21 cellular contexts compared by ENCODE assay signal in the genomic region with DNA sequence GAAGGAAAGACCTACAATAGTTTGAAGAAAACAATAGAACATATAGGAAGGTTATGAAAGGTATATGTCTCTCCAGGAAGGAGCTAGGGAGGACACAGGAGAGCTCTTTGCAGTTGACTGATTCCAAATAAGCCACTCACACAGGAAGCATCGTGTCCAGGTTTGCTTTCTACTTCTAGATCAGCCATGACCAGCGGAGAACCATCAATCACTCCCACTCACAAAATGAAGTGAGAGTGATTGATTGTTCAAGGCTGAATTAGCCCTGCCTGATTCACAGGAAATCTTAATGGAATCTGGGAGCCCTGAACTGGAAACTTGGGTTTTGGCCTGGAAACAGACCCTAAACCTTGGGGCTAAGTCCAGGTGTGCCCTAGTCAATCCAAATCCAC.
DNase-seq lines count a peak whose midpoint lies in the region; ATAC-seq and TF ChIP-seq lines count a peak whose summit lies in the region.
"Had no signal": no experiment of that assay in that cellular context is flagged by ENCODE, and none has a peak within 500 bp of the region (broad histone marks: within the 10 kb centered on the region; RNA-seq: fewer than 3 reads in every experiment).

No MANE protein-coding gene starts in this region.

- no peaks in the 10 kb centered on the region for H3K9me3 Mint-ChIP-seq in chondrocyte (ENCODE audit: low read depth)
- no peaks in the 10 kb centered on the region for H3K9me3 Mint-ChIP-seq in neural progenitor cell
- H3K9me3 Mint-ChIP-seq: activated CD4-positive, alpha-beta T cell treated with anti-CD3 and anti-CD28 coated beads, Interleukin-2, amount 10 ng/mL, durations not matched to agents 24 days and 14 days had no signal

- H3K4me3 Mint-ChIP-seq in chondrocyte (ENCODE audit: unreplicated experiment) (no peak overlapping the region), neural progenitor cell (no peak overlapping the region)
- H3K4me3 Mint-ChIP-seq: activated CD4-positive, alpha-beta T cell treated with anti-CD3 and anti-CD28 coated beads, Interleukin-2, amount 10 ng/mL, durations not matched to agents 24 days and 14 days had no signal

- CTCF ChIA-PET in IMR-90 (lab: Yijun Ruan, JAX): no interaction called here

- no peaks in the 10 kb centered on the region for H3K79me2 ChIP-seq in neural progenitor cell (ENCODE audit: low read depth)

- H3K27ac ChIP-seq in IMR-90 (ENCODE audit: insufficient read depth, low read length) (no peak overlapping the region), neural progenitor cell (no peak overlapping the region)
- H3K27ac ChIP-seq: dorsolateral prefrontal cortex, epithelial cell of prostate had no signal

- H3K4me3 ChIP-seq in IMR-90 (ENCODE audit: insufficient read depth, low read depth, low read length) (no peak overlapping the region), neural progenitor cell (no peak overlapping the region)
- H3K4me3 ChIP-seq: dorsolateral prefrontal cortex had no signal

- H3K4me1 ChIP-seq in IMR-90 (ENCODE audit: control insufficient read depth, insufficient read depth, low read length) (no peaks in the 10 kb centered on the region; the same call in 1 of the 2 replicates), neural progenitor cell (no peaks in the 10 kb centered on the region)

- 0 out of 2 replicates have a peak overlapping the region, but pooled peaks have one; percentile 10 for H2BK120ac ChIP-seq in IMR-90 (ENCODE audit: low read depth, low read length)

- H3K9me3 ChIP-seq in IMR-90 (ENCODE audit: control insufficient read depth, insufficient read depth, low read length) (no peaks in the 10 kb centered on the region), neural progenitor cell (ENCODE audit: low read depth) (no peaks in the 10 kb centered on the region)

- 0 out of 2 replicates have a peak overlapping the region, but pooled peaks have one; percentile 12 for H4K5ac ChIP-seq in IMR-90 (ENCODE audit: low read depth, low read length)

- ATAC-seq in IMR-90 (ENCODE audit: low read depth) (no peak), GM19324 (IDR thresholded peaks at IDR 0.05; ENCODE audit: low FRiP score, unreplicated experiment) (no peak)
- ATAC-seq: PC-3 had no signal

- H3K27me3 Mint-ChIP-seq in chondrocyte (ENCODE audit: low read depth): no peaks in the 10 kb centered on the region
- H3K27me3 Mint-ChIP-seq in neural progenitor cell (ENCODE audit: insufficient read depth, low read depth): no peaks in the 10 kb centered on the region
- H3K27me3 Mint-ChIP-seq: activated CD4-positive, alpha-beta T cell treated with anti-CD3 and anti-CD28 coated beads, Interleukin-2, amount 10 ng/mL, durations not matched to agents 24 days and 14 days had no signal

- H3K4ac ChIP-seq in IMR-90 (ENCODE audit: low read depth, low read length): no peak overlapping the region

- H3K27ac Mint-ChIP-seq in chondrocyte (ENCODE audit: unreplicated experiment) (peak overlapping the region; percentile 17), neural progenitor cell (peak overlapping the region; percentile 37)
- H3K27ac Mint-ChIP-seq: activated CD4-positive, alpha-beta T cell treated with anti-CD3 and anti-CD28 coated beads, Interleukin-2, amount 10 ng/mL, durations not matched to agents 24 days and 14 days had no signal

- H4K20me1 ChIP-seq in IMR-90 (ENCODE audit: insufficient read depth, low read length) (no peaks in the 10 kb centered on the region), neural progenitor cell (ENCODE audit: low read depth) (no peaks in the 10 kb centered on the region)

- H3K4me2 ChIP-seq in IMR-90 (ENCODE audit: low read depth, low read length) (no peak overlapping the region), neural progenitor cell (no peak overlapping the region)

- no peak overlapping the region; the same call in 1 of the 2 replicates for H2BK20ac ChIP-seq in IMR-90 (ENCODE audit: low read depth, low read length)

- no peak overlapping the region for H2AK5ac ChIP-seq in IMR-90 (ENCODE audit: low read depth, low read length)

- no CpG with 5 or more reads among the region's 2 CpGs for WGBS in IMR-90 (ENCODE audit: extremely low coverage in 2 of 2, insufficient read length in 1 of 2), 2 experiments

- POLR2A ChIA-PET in IMR-90 (lab: Charles Lee; ENCODE audit: unreplicated experiment): no interaction called here

- DNase-seq in ELF-1 (ENCODE audit: low read depth, low spot score) (peak; percentile 26), IMR-90 (no peak), chondrocyte (ENCODE audit: low spot score) (no peak), neural progenitor cell (ENCODE audit: low spot score) (no peak), DMS114 treated with DMSO at 0.1 percent for 48 hours (lab: John Stamatoyannopoulos, UW; ENCODE audit: unreplicated experiment) (no peak)
- no peak for DNase-seq in activated CD4-positive, alpha-beta T cell treated with anti-CD3 and anti-CD28 coated beads for 48 hours
- DNase-seq: activated CD4-positive, alpha-beta T cell treated with anti-CD3 and anti-CD28 coated beads, Interleukin-2, amount 10 ng/mL, durations not matched to agents 24 days and 14 days; activated CD8-positive, alpha-beta memory T cell treated with anti-CD3 and anti-CD28 coated beads, Interleukin-2, amount 50 U/mL, for 4 hours; activated effector memory CD4-positive, alpha-beta T cell treated with anti-CD3 and anti-CD28 coated beads, Interleukin-2, amount 50 U/mL, for 16 hours; dorsolateral prefrontal cortex; foreskin melanocyte; HCEC 1CT; NCI-H1436; NCI-H2171 treated with DMSO at 0.1 percent for 48 hours; PC-3; SHP77 treated with DMSO at 0.1 percent for 48 hours; stimulated activated CD4-positive, alpha-beta T cell treated with anti-CD3 and anti-CD28 coated beads, Interleukin-2, amount 100 ng/mL, for 24 hours; stimulated activated naive CD4-positive, alpha-beta T cell; T-helper 1 cell had no signal

- no peak overlapping the region for H3K23ac ChIP-seq in IMR-90 (ENCODE audit: low read depth, low read length)

- H3K14ac ChIP-seq in IMR-90 (replicated peaks; ENCODE audit: low read depth, low read length): no peak overlapping the region

- H4K91ac ChIP-seq in IMR-90 (ENCODE audit: insufficient read depth, low read depth, low read length): no peak overlapping the region

- H3K9ac ChIP-seq in IMR-90 (ENCODE audit: low read depth, low read length) (no peak overlapping the region), neural progenitor cell (no peak overlapping the region)

- dilution Hi-C loops in IMR-90 (cut with HindIII; ENCODE audit: low sequenced_read_pairs, unreplicated experiment): no loop called here

- peaks cover 44% of the 10 kb centered on the region for H3K4me1 Mint-ChIP-seq in chondrocyte (ENCODE audit: low read depth)
- peaks cover 4% of the 10 kb centered on the region for H3K4me1 Mint-ChIP-seq in neural progenitor cell
- H3K4me1 Mint-ChIP-seq: activated CD4-positive, alpha-beta T cell treated with anti-CD3 and anti-CD28 coated beads, Interleukin-2, amount 10 ng/mL, durations not matched to agents 24 days and 14 days had no signal

- intact Hi-C loops in IMR-90 (cut with micrococcal nuclease): no loop called here

- BruUV-seq in IMR-90 (replicated peaks; lab: Mats Ljungman, UMichigan): no TSS peak

- H2AK9ac ChIP-seq in IMR-90 (replicated peaks; ENCODE audit: low read depth, low read length, poor library complexity): no peak overlapping the region

- in situ Hi-C loops in IMR-90 (cut with MboI; ENCODE audit: low sequenced_read_pairs): no loop called here

- no peaks in the 10 kb centered on the region for H3F3A ChIP-seq in neural progenitor cell (ENCODE audit: low read depth)

- no peaks in the 10 kb centered on the region for H3K79me1 ChIP-seq in IMR-90 (ENCODE audit: low read depth in 1 of 2, low read length in 2 of 2)

- TF ChIP-seq POLR2A in IMR-90 (IDR thresholded peaks at IDR 0.05; ENCODE audit: low read depth, low read length): no peak

- H3K18ac ChIP-seq in IMR-90 (ENCODE audit: low read depth, low read length): peak overlapping the region; percentile 16; the same call in 1 of the 2 replicates

- no peak overlapping the region for H2AFZ ChIP-seq in IMR-90 (replicated peaks; ENCODE audit: low read length, poor library complexity)
- peak overlapping the region; percentile 10 for H2AFZ ChIP-seq in neural progenitor cell (replicated peaks)

- H3K27me3 ChIP-seq in IMR-90 (ENCODE audit: control insufficient read depth, insufficient read depth, low read length) (no peaks in the 10 kb centered on the region), neural progenitor cell (no peaks in the 10 kb centered on the region)
- H3K27me3 ChIP-seq: dorsolateral prefrontal cortex had no signal

- H2BK15ac ChIP-seq in IMR-90 (ENCODE audit: low read depth, low read length): 0 out of 3 replicates have a peak overlapping the region, but pooled peaks have one; percentile 75

- no peak overlapping the region for H2BK5ac ChIP-seq in IMR-90 (ENCODE audit: low read depth, low read length, poor library complexity, severe bottlenecking)

- no peak overlapping the region for H4K8ac ChIP-seq in IMR-90 (ENCODE audit: low read depth in 2 of 2, low read length in 2 of 2)

- 0 out of 2 replicates have a peak, but pooled peaks cover 3% of the 10 kb centered on the region for H3K9me1 ChIP-seq in IMR-90 (ENCODE audit: insufficient read depth, low read length)

- H3K36me3 ChIP-seq in IMR-90 (ENCODE audit: control insufficient read depth, insufficient read depth, low read length): no peaks in the 10 kb centered on the region
- H3K36me3 ChIP-seq in neural progenitor cell: no peaks in the 10 kb centered on the region

- H3K36me3 Mint-ChIP-seq in chondrocyte (ENCODE audit: low read depth) (no peaks in the 10 kb centered on the region), neural progenitor cell (no peaks in the 10 kb centered on the region)

- TF ChIP-seq CTCF in IMR-90 (conservative IDR thresholded peaks at IDR 0.05; ENCODE audit: low read depth, low read length): no peak
- no peak for TF ChIP-seq CTCF in chondrocyte (IDR thresholded peaks at IDR 0.05)
- TF ChIP-seq CTCF in neural progenitor cell (IDR thresholded peaks at IDR 0.05): no peak

- no peak overlapping the region for H3K56ac ChIP-seq in IMR-90 (ENCODE audit: extremely low read depth, insufficient read depth, low read length)

- no peak for TF ChIP-seq RAD21 in IMR-90 (IDR thresholded peaks at IDR 0.05; ENCODE audit: low read length)

TF ChIP-seq in IMR-90, 13 proteins besides CTCF, POLR2A, EP300 and RAD21 (continues in another document):
- TF ChIP-seq SMC3 (IDR thresholded peaks at IDR 0.05; ENCODE audit: low read depth, low read length) (no peak), NFE2L2 (IDR thresholded peaks at IDR 0.05; ENCODE audit: low read depth, low read length) (no peak), MXI1 (IDR thresholded peaks at IDR 0.05; ENCODE audit: borderline replicate concordance, low read depth, low read length) (no peak), MAFK (IDR thresholded peaks at IDR 0.05; ENCODE audit: low read depth, low read length) (no peak)
- TF ChIP-seq, protein P1, sequence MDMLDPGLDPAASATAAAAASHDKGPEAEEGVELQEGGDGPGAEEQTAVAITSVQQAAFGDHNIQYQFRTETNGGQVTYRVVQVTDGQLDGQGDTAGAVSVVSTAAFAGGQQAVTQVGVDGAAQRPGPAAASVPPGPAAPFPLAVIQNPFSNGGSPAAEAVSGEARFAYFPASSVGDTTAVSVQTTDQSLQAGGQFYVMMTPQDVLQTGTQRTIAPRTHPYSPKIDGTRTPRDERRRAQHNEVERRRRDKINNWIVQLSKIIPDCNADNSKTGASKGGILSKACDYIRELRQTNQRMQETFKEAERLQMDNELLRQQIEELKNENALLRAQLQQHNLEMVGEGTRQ (IDR thresholded peaks at IDR 0.05; ENCODE audit: low read depth, low read length): no peak
